In genomic region chr1:109396513-109396839, GRCh38 we compare ENCODE assay signal across 1 cellular context.
TF ChIP-seq lines count a peak whose summit lies in the region.

No MANE protein-coding gene starts in this region.

TF ChIP-seq in WTC11, 78 proteins besides CTCF, POLR2A, EP300 and RAD21 (continued from another document):
- TF ChIP-seq MLX (CRISPR knock-in tag; IDR thresholded peaks at IDR 0.05) (no peak), E2F4 (CRISPR knock-in tag; IDR thresholded peaks at IDR 0.05; ENCODE audit: borderline replicate concordance, low read depth) (no peak), NFE2L1 (CRISPR knock-in tag; IDR thresholded peaks at IDR 0.05) (no peak), ATF6 (CRISPR knock-in tag; IDR thresholded peaks at IDR 0.05) (no peak), GABPB1 (CRISPR knock-in tag; IDR thresholded peaks at IDR 0.05) (no peak), IRF2 (CRISPR knock-in tag; IDR thresholded peaks at IDR 0.05; ENCODE audit: borderline replicate concordance, low read depth) (no peak), FOXP1 (CRISPR knock-in tag; IDR thresholded peaks at IDR 0.05; ENCODE audit: borderline replicate concordance) (no peak)
TF ChIP-seq in WTC11: peak in this region for 0.
